Comparison of ENCODE assay signal across 8 cellular contexts in the genomic region with DNA sequence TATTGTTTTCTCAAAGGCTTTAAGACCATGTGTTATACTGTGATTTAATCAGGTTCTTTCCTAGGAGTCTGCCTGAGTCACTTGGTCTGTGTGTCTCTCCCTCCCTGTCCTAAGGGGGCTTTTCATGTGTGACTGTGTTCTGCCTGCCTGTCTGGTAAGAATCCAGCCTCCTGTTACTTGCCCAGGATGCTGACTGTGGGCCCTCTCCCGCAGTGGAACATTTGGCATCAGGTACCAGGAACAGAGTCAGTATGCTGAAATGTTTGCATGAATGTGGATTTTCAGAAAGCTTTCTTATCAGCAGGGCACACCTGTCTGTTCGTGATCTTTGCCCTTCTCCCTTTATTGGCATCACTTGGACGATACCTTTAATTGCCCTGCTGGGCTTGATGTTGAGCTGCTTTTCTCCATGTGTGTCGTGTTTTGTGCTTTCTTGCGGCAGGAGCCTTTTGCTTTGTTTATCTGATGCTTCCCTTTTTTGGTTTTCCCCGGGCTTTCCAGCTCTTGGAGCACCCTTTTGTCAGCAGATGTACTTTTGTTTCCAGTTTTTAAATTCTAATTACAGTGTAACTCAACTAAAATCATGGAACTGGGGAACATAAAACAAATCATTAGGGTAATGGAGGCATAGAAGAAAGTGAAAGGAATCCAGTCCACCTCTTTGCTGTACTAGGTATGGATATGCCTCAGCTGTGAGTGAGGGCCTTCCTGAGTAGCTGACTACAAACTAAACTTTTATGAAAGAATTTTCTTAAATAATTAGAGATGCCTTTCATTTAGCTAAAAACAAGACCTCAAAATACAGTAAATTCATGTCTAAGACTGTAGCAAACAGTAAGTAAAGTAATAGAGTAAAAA.
DNase-seq lines count a peak whose midpoint lies in the region; ATAC-seq and TF ChIP-seq lines count a peak whose summit lies in the region.

No MANE protein-coding gene starts in this region.

- peak in 1 of 2 donors; percentile 18 for ATAC-seq in activated naive CD4-positive, alpha-beta T cell treated with anti-CD3 and anti-CD28 coated beads, Interleukin-2, amount 50 U/mL, for 72 hours
- ATAC-seq in upper lobe of right lung (peak; percentile 35), GM18520 (IDR thresholded peaks at IDR 0.05; ENCODE audit: unreplicated experiment) (no peak)

- no peak overlapping the region for H3K27ac ChIP-seq in upper lobe of right lung

- H3K27me3 Mint-ChIP-seq in activated naive CD8-positive, alpha-beta T cell, result no peaks in the 10 kb centered on the region

- no peaks in the 10 kb centered on the region for H3K36me3 ChIP-seq in upper lobe of right lung

- peaks cover 8% of the 10 kb centered on the region for H3K4me1 ChIP-seq in upper lobe of right lung

- DNase-seq in activated naive CD4-positive, alpha-beta T cell treated with anti-CD3 and anti-CD28 coated beads, Interleukin-2, amount 50 U/mL, for 72 hours (ENCODE audit: low spot score in 2 of 2), result no peak
- DNase-seq in activated naive CD4-positive, alpha-beta T cell treated with anti-CD3 and anti-CD28 coated beads, Interleukin-2, amount 50 U/mL, for 16 hours, result no peak
- DNase-seq in iris pigment epithelial cell (ENCODE audit: low read depth) (peak; percentile 55), upper lobe of right lung (no peak), germinal center (ENCODE audit: low spot score) (no peak)
- no peak for DNase-seq in stimulated activated CD4-positive, alpha-beta T cell treated with anti-CD3 and anti-CD28 coated beads, Interleukin-12 subunit alpha, Interleukin-12 subunit beta, amount 100 ng/mL, for 4 hours

- no peaks in the 10 kb centered on the region for H3K27me3 ChIP-seq in upper lobe of right lung

- H3K4me1 Mint-ChIP-seq in activated naive CD8-positive, alpha-beta T cell (ENCODE audit: low read depth), result peaks cover 20% of the 10 kb centered on the region

- no peak for TF ChIP-seq CTCF in upper lobe of right lung (IDR thresholded peaks at IDR 0.05)

- H3K36me3 Mint-ChIP-seq in activated naive CD4-positive, alpha-beta T cell treated with anti-CD3 and anti-CD28 coated beads, Interleukin-2, amount 50 U/mL, for 72 hours, result peaks cover 6 to 15% of the 10 kb centered on the region in 2 donors
- peaks cover 5% of the 10 kb centered on the region for H3K36me3 Mint-ChIP-seq in activated naive CD8-positive, alpha-beta T cell

- H3K4me3 ChIP-seq in upper lobe of right lung, result no peak overlapping the region

- H3K27ac Mint-ChIP-seq in activated naive CD4-positive, alpha-beta T cell treated with anti-CD3 and anti-CD28 coated beads, Interleukin-2, amount 50 U/mL, for 72 hours, result peak overlapping the region; percentile 22 to 26
- peak overlapping the region; percentile 13 for H3K27ac Mint-ChIP-seq in activated naive CD8-positive, alpha-beta T cell

- no peak overlapping the region for H3K4me3 Mint-ChIP-seq in activated naive CD8-positive, alpha-beta T cell

- H3K9me3 ChIP-seq in upper lobe of right lung, result no peaks in the 10 kb centered on the region

- no peaks in the 10 kb centered on the region for H3K9me3 Mint-ChIP-seq in activated naive CD4-positive, alpha-beta T cell treated with anti-CD3 and anti-CD28 coated beads, Interleukin-2, amount 50 U/mL, for 72 hours
- H3K9me3 Mint-ChIP-seq in activated naive CD8-positive, alpha-beta T cell (ENCODE audit: low read depth), result no peaks in the 10 kb centered on the region

- intact Hi-C loops in upper lobe of right lung (cut with DNase I), result no loop called here
